Comparison of ENCODE assay signal across 19 cellular contexts in the genomic region with DNA sequence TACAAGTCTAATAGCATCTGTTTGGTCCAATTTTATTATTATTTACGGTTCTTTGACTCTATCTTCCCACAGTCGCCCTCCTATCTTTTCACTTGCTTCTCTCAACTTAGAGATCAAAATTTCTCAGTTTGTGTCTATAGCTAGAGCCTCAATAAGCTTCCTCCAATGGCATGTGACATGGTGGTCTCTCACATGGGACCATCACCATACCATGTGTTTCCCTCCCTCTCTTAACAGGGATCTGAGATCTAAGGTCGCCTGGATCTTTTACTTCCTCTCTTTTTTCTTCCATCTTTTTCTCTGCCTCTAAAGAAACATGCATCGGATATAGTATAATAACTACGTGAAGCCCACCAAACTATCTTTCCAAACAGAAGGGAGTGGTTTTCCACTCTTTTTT. TPM values are rescaled to one million over a fixed set of nuclear protein-coding genes. Genes with fewer than 3 reads are reported as not detected.
A peak's percentile ranks its signal among the peaks of the same experiment; 100 is the strongest.
DNase-seq lines count a peak whose midpoint lies in the region; ATAC-seq, FAIRE-seq and TF ChIP-seq lines count a peak whose summit lies in the region.
"Had no signal": no experiment of that assay in that cellular context is flagged by ENCODE, and none has a peak within 500 bp of the region (broad histone marks: within the 10 kb centered on the region; RNA-seq: fewer than 3 reads in every experiment).

No MANE protein-coding gene starts in this region.

- no peak for TF ChIP-seq EP300 in HepG2 (IDR thresholded peaks at IDR 0.05; ENCODE audit: low read depth in 2 of 2, low read length in 2 of 2)
- TF ChIP-seq EP300 in HepG2 (CRISPR knock-in tag; IDR thresholded peaks at IDR 0.05; ENCODE audit: borderline replicate concordance), result no peak
- no peak for TF ChIP-seq EP300 in SK-N-SH (IDR thresholded peaks at IDR 0.05; ENCODE audit: borderline replicate concordance in 1 of 2, low read depth in 1 of 2, low read length in 1 of 2)

- H3K9ac ChIP-seq in HepG2 (ENCODE audit: insufficient read depth, low read depth, low read length) (no peak overlapping the region), SK-N-SH (no peak overlapping the region)
- H3K9ac ChIP-seq: BLaER1 treated with 17β-estradiol and CSF1 and Interleukin-3, amounts not matched to agents 10 nM and 100 nM had no signal

- in situ Hi-C loops in HepG2 (cut with HindIII; ENCODE audit: extremely low pct_ligation_motif_present, low pct_unique_long_range_greater_than_20kb), result loop anchor here (25.0 kb wide), 1 partner anchor 559 kb away; no protein-coding TSS in a partner anchor

- CTCF ChIA-PET in HepG2 (lab: Yijun Ruan, JAX; ENCODE audit: low intra/inter-chr PET ratio, low total read pairs) (no interaction called here), SK-N-SH (lab: Yijun Ruan, JAX) (interaction anchor here (1.3 to 24.3 kb wide), 6 partner anchors 9 to 191 kb away, joined by 3 to 432 read pairs (median 10); no protein-coding TSS in a partner anchor)

- H3K36me3 Mint-ChIP-seq in activated T-helper 1 cell treated with anti-CD3 and anti-CD28 coated beads, Interleukin-12 subunit alpha, Interleukin-12 subunit beta, Interleukin-2, Interleukin-4 antibody, amounts not matched to agents 30 ng/mL and 10 ng/mL and 1 ng/mL, durations not matched to agents 14 hours and 24 hours and 36 hours (ENCODE audit: low read depth), result no peaks in the 10 kb centered on the region
- no peaks in the 10 kb centered on the region for H3K36me3 Mint-ChIP-seq in naive B cell
- H3K36me3 Mint-ChIP-seq in stimulated activated naive B cell treated with anti-CD40 and anti-IgM and Interleukin-4, amounts not matched to agents 10 μg/mL and 1 μg/mL and 100 μg/mL, for 72 hours, result no peaks in the 10 kb centered on the region
- H3K36me3 Mint-ChIP-seq: CD8-positive, alpha-beta T cell had no signal

- H3K27ac ChIP-seq in HepG2 (ENCODE audit: extremely low read length, insufficient read depth, low read length) (no peak overlapping the region), right lobe of liver (no peak overlapping the region), SK-N-SH (ENCODE audit: low read depth in 2 of 2, low read length in 1 of 2) (no peak overlapping the region)
- H3K27ac ChIP-seq: BLaER1 treated with 17β-estradiol and CSF1 and Interleukin-3, amounts not matched to agents 10 nM and 100 nM had no signal

- no peak for ATAC-seq in HepG2
- no peak for ATAC-seq in right lobe of liver
- ATAC-seq in naive B cell (ENCODE audit: low read depth in 2 of 2), result no peak
- no peak for ATAC-seq in stimulated activated naive B cell treated with anti-CD40 and anti-IgM and Interleukin-4, amounts not matched to agents 10 μg/mL and 1 μg/mL and 100 μg/mL, for 72 hours (replicated peaks)
- ATAC-seq: CD8-positive, alpha-beta T cell had no signal

- no peak overlapping the region for H3K4me3 Mint-ChIP-seq in activated T-helper 1 cell treated with anti-CD3 and anti-CD28 coated beads, Interleukin-12 subunit alpha, Interleukin-12 subunit beta, Interleukin-2, Interleukin-4 antibody, amounts not matched to agents 30 ng/mL and 10 ng/mL and 1 ng/mL, durations not matched to agents 14 hours and 24 hours and 36 hours
- H3K4me3 Mint-ChIP-seq in naive B cell, result no peak overlapping the region
- H3K4me3 Mint-ChIP-seq in stimulated activated naive B cell treated with anti-CD40 and anti-IgM and Interleukin-4, amounts not matched to agents 10 μg/mL and 1 μg/mL and 100 μg/mL, for 72 hours, result no peak overlapping the region
- H3K4me3 Mint-ChIP-seq: B cell; CD8-positive, alpha-beta T cell; H9 had no signal

- H3K9me3 Mint-ChIP-seq in activated T-helper 1 cell treated with anti-CD3 and anti-CD28 coated beads, Interleukin-12 subunit alpha, Interleukin-12 subunit beta, Interleukin-2, Interleukin-4 antibody, amounts not matched to agents 30 ng/mL and 10 ng/mL and 1 ng/mL, durations not matched to agents 14 hours and 24 hours and 36 hours, result no peaks in the 10 kb centered on the region
- H3K9me3 Mint-ChIP-seq in naive B cell, result no peaks in the 10 kb centered on the region
- H3K9me3 Mint-ChIP-seq in stimulated activated naive B cell treated with anti-CD40 and anti-IgM and Interleukin-4, amounts not matched to agents 10 μg/mL and 1 μg/mL and 100 μg/mL, for 72 hours, result no peaks in the 10 kb centered on the region
- H3K9me3 Mint-ChIP-seq: CD8-positive, alpha-beta T cell; H9 had no signal

- H3K27ac Mint-ChIP-seq in activated T-helper 1 cell treated with anti-CD3 and anti-CD28 coated beads, Interleukin-12 subunit alpha, Interleukin-12 subunit beta, Interleukin-2, Interleukin-4 antibody, amounts not matched to agents 30 ng/mL and 10 ng/mL and 1 ng/mL, durations not matched to agents 14 hours and 24 hours and 36 hours, result peak overlapping the region; percentile 27
- peak overlapping the region in 5 of 6 donors; percentile 42 to 97 (median 95) for H3K27ac Mint-ChIP-seq in naive B cell
- H3K27ac Mint-ChIP-seq in stimulated activated naive B cell treated with anti-CD40 and anti-IgM and Interleukin-4, amounts not matched to agents 10 μg/mL and 1 μg/mL and 100 μg/mL, for 72 hours, result peak overlapping the region; percentile 56
- H3K27ac Mint-ChIP-seq: B cell; CD8-positive, alpha-beta T cell; H9 had no signal

- intact Hi-C loops in HepG2 (cut with micrococcal nuclease; ENCODE audit: unreplicated experiment) (no loop called here), right lobe of liver (cut with DNase I) (loop anchor here in 1 of 2 donors (10.0 kb wide), 1 partner anchor 547 kb away; no protein-coding TSS in a partner anchor)
- intact Hi-C loops in activated T-helper 1 cell treated with anti-CD3 and anti-CD28 coated beads, Interleukin-12 subunit alpha, Interleukin-12 subunit beta, Interleukin-2, Interleukin-4 antibody, amounts not matched to agents 30 ng/mL and 10 ng/mL and 1 ng/mL, durations not matched to agents 14 hours and 24 hours and 36 hours (cut with micrococcal nuclease), result no loop called here

- no peak overlapping the region for H3K4me3 ChIP-seq in HepG2 (replicated peaks in 1 of 3; ENCODE audit: insufficient read depth in 1 of 3, low read depth in 2 of 3, low read length in 3 of 3)
- no peak overlapping the region for H3K4me3 ChIP-seq in right lobe of liver
- no peak overlapping the region for H3K4me3 ChIP-seq in SK-N-SH (ENCODE audit: low read depth in 2 of 2, low read length in 1 of 2)
- H3K4me3 ChIP-seq: BLaER1 treated with 17β-estradiol and CSF1 and Interleukin-3, amounts not matched to agents 10 nM and 100 nM had no signal

- TF ChIP-seq CTCF in HepG2 (CRISPR knock-in tag; IDR thresholded peaks at IDR 0.05) (no peak), right lobe of liver (IDR thresholded peaks at IDR 0.05) (no peak), SK-N-SH (IDR thresholded peaks at IDR 0.05) (no peak)

- FAIRE-seq in HepG2 (lab: Jason Lieb, UNC), result no peak
- FAIRE-seq: H1 had no signal

- DNase-seq in HepG2 (ENCODE audit: low spot score) (no peak), right lobe of liver (no peak), naive B cell (no peak), NCI-H187 treated with DMSO at 0.1 percent for 48 hours (lab: John Stamatoyannopoulos, UW) (no peak), SK-N-SH (no peak)
- DNase-seq in activated T-helper 1 cell treated with anti-CD3 and anti-CD28 coated beads, Interleukin-12 subunit alpha, Interleukin-12 subunit beta, Interleukin-2, Interleukin-4 antibody, amounts not matched to agents 30 ng/mL and 10 ng/mL and 1 ng/mL, durations not matched to agents 14 hours and 24 hours and 36 hours (ENCODE audit: low spot score), result no peak
- DNase-seq in stimulated activated naive B cell treated with anti-CD40 and anti-IgM and Interleukin-4, amounts not matched to agents 10 μg/mL and 1 μg/mL and 100 μg/mL, for 72 hours, result no peak
- no peak for DNase-seq in activated CD4-positive, alpha-beta T cell treated with anti-CD3 and anti-CD28 coated beads, Interleukin-2, amount 50 U/mL, for 1 hour
- DNase-seq: Calu3; CD8-positive, alpha-beta T cell; DMS79 treated with DMSO at 0.1 percent for 48 hours; GF-D8; H9; IMR-90 had no signal

- TF ChIP-seq RAD21 in HepG2 (CRISPR knock-in tag; IDR thresholded peaks at IDR 0.05) (no peak), SK-N-SH (IDR thresholded peaks at IDR 0.05; ENCODE audit: low read length) (no peak)

- BruUV-seq in HepG2 (replicated peaks; lab: Mats Ljungman, UMichigan), result no TSS peak

- POLR2A ChIA-PET in HepG2 (lab: Yijun Ruan, JAX), result no interaction called here
- POLR2A ChIA-PET in SK-N-SH (lab: Yijun Ruan, JAX), result no interaction called here

- H3K4me1 Mint-ChIP-seq in activated T-helper 1 cell treated with anti-CD3 and anti-CD28 coated beads, Interleukin-12 subunit alpha, Interleukin-12 subunit beta, Interleukin-2, Interleukin-4 antibody, amounts not matched to agents 30 ng/mL and 10 ng/mL and 1 ng/mL, durations not matched to agents 14 hours and 24 hours and 36 hours (ENCODE audit: low read depth), result peaks cover 16% of the 10 kb centered on the region
- peaks cover 21 to 31% (median 22%) of the 10 kb centered on the region in 3 donors for H3K4me1 Mint-ChIP-seq in naive B cell
- H3K4me1 Mint-ChIP-seq in stimulated activated naive B cell treated with anti-CD40 and anti-IgM and Interleukin-4, amounts not matched to agents 10 μg/mL and 1 μg/mL and 100 μg/mL, for 72 hours, result peaks cover 15 to 27% of the 10 kb centered on the region in 2 donors

- no peaks in the 10 kb centered on the region for H3K9me2 ChIP-seq in SK-N-SH

- no peaks in the 10 kb centered on the region for H3F3A ChIP-seq in SK-N-SH (replicated peaks; ENCODE audit: insufficient read depth)

- H3K27me3 Mint-ChIP-seq in activated T-helper 1 cell treated with anti-CD3 and anti-CD28 coated beads, Interleukin-12 subunit alpha, Interleukin-12 subunit beta, Interleukin-2, Interleukin-4 antibody, amounts not matched to agents 30 ng/mL and 10 ng/mL and 1 ng/mL, durations not matched to agents 14 hours and 24 hours and 36 hours (ENCODE audit: insufficient read depth), result peaks cover 4% of the 10 kb centered on the region
- H3K27me3 Mint-ChIP-seq in naive B cell, result peaks cover 10 to 29% (median 29%) of the 10 kb centered on the region in 3 donors
- peaks cover 31 to 36% of the 10 kb centered on the region in 2 donors for H3K27me3 Mint-ChIP-seq in stimulated activated naive B cell treated with anti-CD40 and anti-IgM and Interleukin-4, amounts not matched to agents 10 μg/mL and 1 μg/mL and 100 μg/mL, for 72 hours

- no peak overlapping the region for H3K4me2 ChIP-seq in HepG2 (ENCODE audit: low read depth, low read length)
- no peak overlapping the region for H3K4me2 ChIP-seq in SK-N-SH

- H3K27me3 ChIP-seq in HepG2 (ENCODE audit: control insufficient read depth in 1 of 2, insufficient read depth in 2 of 2, low read length in 2 of 2) (peaks cover 0 to 27% of the 10 kb centered on the region in 2 experiments; a peak in 3 of 5 replicates), right lobe of liver (no peaks in the 10 kb centered on the region), SK-N-SH (ENCODE audit: insufficient read depth) (peaks cover 45% of the 10 kb centered on the region)
- H3K27me3 ChIP-seq: BLaER1 treated with 17β-estradiol and CSF1 and Interleukin-3, amounts not matched to agents 10 nM and 100 nM had no signal

- WGBS in HepG2 (ENCODE audit: low lambda C conversion rate), result 24% methylated on average over 5 of the region's 5 CpGs
- 54% methylated on average over 5 of the region's 5 CpGs for WGBS in right lobe of liver (ENCODE audit: insufficient coverage, low coverage, low lambda C conversion rate, missing lambda C conversion rate)
- 32% methylated on average over 5 of the region's 5 CpGs for WGBS in SK-N-SH (ENCODE audit: low lambda C conversion rate)

- H4K20me1 ChIP-seq in HepG2 (ENCODE audit: insufficient read depth, low read length), result no peaks in the 10 kb centered on the region
- no peaks in the 10 kb centered on the region for H4K20me1 ChIP-seq in SK-N-SH (ENCODE audit: insufficient read depth)
- H4K20me1 ChIP-seq: BLaER1 treated with 17β-estradiol and CSF1 and Interleukin-3, amounts not matched to agents 10 nM and 100 nM had no signal

- peaks cover 22% of the 10 kb centered on the region for H3K4me1 ChIP-seq in HepG2 (ENCODE audit: insufficient read depth, low read length)
- no peaks in the 10 kb centered on the region for H3K4me1 ChIP-seq in right lobe of liver
- no peaks in the 10 kb centered on the region for H3K4me1 ChIP-seq in SK-N-SH (ENCODE audit: control insufficient read depth in 1 of 2, insufficient read depth in 2 of 2, low read depth in 1 of 2, low read length in 1 of 2)

- H3K36me3 ChIP-seq in HepG2 (replicated peaks in 1 of 2; ENCODE audit: control insufficient read depth in 1 of 2, insufficient read depth in 2 of 2, low read length in 2 of 2), result no peaks in the 10 kb centered on the region
- no peaks in the 10 kb centered on the region for H3K36me3 ChIP-seq in right lobe of liver
- no peaks in the 10 kb centered on the region for H3K36me3 ChIP-seq in SK-N-SH (replicated peaks in 1 of 2; ENCODE audit: control insufficient read depth in 1 of 2, insufficient read depth in 2 of 2, low read length in 1 of 2)
- H3K36me3 ChIP-seq: BLaER1 treated with 17β-estradiol and CSF1 and Interleukin-3, amounts not matched to agents 10 nM and 100 nM had no signal

- H3K9me3 ChIP-seq in HepG2 (ENCODE audit: low read length), result no peaks in the 10 kb centered on the region
- no peaks in the 10 kb centered on the region for H3K9me3 ChIP-seq in right lobe of liver
- no peaks in the 10 kb centered on the region for H3K9me3 ChIP-seq in SK-N-SH
- H3K9me3 ChIP-seq: BLaER1 treated with 17β-estradiol and CSF1 and Interleukin-3, amounts not matched to agents 10 nM and 100 nM had no signal

- TF ChIP-seq POLR2A in HepG2 (IDR thresholded peaks at IDR 0.05; ENCODE audit: insufficient read depth in 1 of 2, low read depth in 2 of 2, low read length in 2 of 2), result no peak
- no peak for TF ChIP-seq POLR2A in right lobe of liver (IDR thresholded peaks at IDR 0.05)

- H2AFZ ChIP-seq in HepG2 (ENCODE audit: low read length), result no peak overlapping the region
- H2AFZ ChIP-seq in SK-N-SH (ENCODE audit: low read depth), result no peak overlapping the region

- H3K79me2 ChIP-seq in HepG2 (ENCODE audit: insufficient read depth, low read length) (no peaks in the 10 kb centered on the region), SK-N-SH (ENCODE audit: insufficient read depth) (no peaks in the 10 kb centered on the region)

RNA-seq across cellular contexts. Expression of gene PKD2L1, which starts 1.8 kb away (rescaled TPM):
- total RNA-seq in HepG2 (2016; rRNA removed; fragmentation: Illumina TruSeq; extraction: Trizol) (0.07 and 0.31 TPM in 2 replicates), right lobe of liver (under 1 TPM in 3 of 6 experiments, not detected in 3; 0.12 to 0.26 (median 0.22) TPM)
- total RNA-seq in HepG2 (2016; cell fraction: cytosol; rRNA removed; fragmentation: Illumina TruSeq; extraction: Trizol; ENCODE audit: low read depth), result not detected in 2 replicates
- total RNA-seq in HepG2 (2016; cell fraction: insoluble cytoplasmic fraction; rRNA removed; fragmentation: Illumina TruSeq; extraction: Trizol), result 0.07 and 0.30 TPM in 2 replicates
- not detected in 2 replicates for total RNA-seq in HepG2 (2016; cell fraction: membrane; rRNA removed; fragmentation: Illumina TruSeq; extraction: Trizol)
- not detected in 2 replicates for total RNA-seq in HepG2 (2016; cell fraction: nucleus; rRNA removed; fragmentation: Illumina TruSeq; extraction: Trizol)
- polyA plus RNA-seq in HepG2 (2011; rRNA removed) (0.15 and 0.27 TPM in 2 replicates), naive B cell (ENCODE audit: low read depth in 6 of 6) (1 to 10 TPM in 1 of 6 donors, under 1 TPM in 2, not detected in 3; 0.25 to 1.1 (median 0.93) TPM), SK-N-SH (2012; rRNA removed) (not detected in 2 replicates)
- polyA plus RNA-seq in HepG2 (2011; cell fraction: cytosol; rRNA removed), result 0.15 and 0.21 TPM in 2 replicates
- 0.61 and 0.90 TPM in 2 replicates for polyA plus RNA-seq in HepG2 (2011; cell fraction: nucleus; rRNA removed)
- 0.16 and 0.55 TPM in 2 replicates for polyA plus RNA-seq in HepG2 (2012)
- polyA plus RNA-seq in HepG2 (2016; cell fraction: cytosol; fragmentation: Illumina TruSeq; extraction: Trizol; ENCODE audit: low read depth), result not detected in 2 replicates
- polyA plus RNA-seq in HepG2 (2016; cell fraction: insoluble cytoplasmic fraction; fragmentation: Illumina TruSeq; extraction: Trizol; ENCODE audit: low read depth), result 0.33 TPM in 1 of 2 replicates, not detected in the other
- polyA plus RNA-seq in HepG2 (2016; cell fraction: membrane; fragmentation: Illumina TruSeq; extraction: Trizol; ENCODE audit: low read depth), result not detected in 2 replicates
- polyA plus RNA-seq in HepG2 (2016; cell fraction: nucleus; fragmentation: Illumina TruSeq; extraction: Trizol; ENCODE audit: insufficient read depth, low read depth), result 0.21 TPM in 1 of 2 replicates, not detected in the other
- 0.26 and 0.72 TPM in 2 replicates for polyA minus RNA-seq in HepG2 (2011; rRNA and poly(A)+ RNA removed; ENCODE audit: low replicate concordance)
- polyA minus RNA-seq in HepG2 (2011; cell fraction: cytosol; rRNA and poly(A)+ RNA removed), result not detected in 2 replicates
- not detected in 2 replicates for polyA minus RNA-seq in HepG2 (2011; cell fraction: nucleus; rRNA and poly(A)+ RNA removed)
- total RNA-seq in activated T-helper 1 cell treated with anti-CD3 and anti-CD28 coated beads, Interleukin-12 subunit alpha, Interleukin-12 subunit beta, Interleukin-2, Interleukin-4 antibody, amounts not matched to agents 30 ng/mL and 10 ng/mL and 1 ng/mL, durations not matched to agents 14 hours and 24 hours and 36 hours, result not detected in 2 replicates
- not detected in 2 replicates for polyA plus RNA-seq in SK-N-SH (2012; cell fraction: cytosol; rRNA removed)
- polyA plus RNA-seq in SK-N-SH (2012; cell fraction: nucleus; rRNA removed), result not detected in 2 replicates
- total RNA-seq: A172, B cell, Calu3, HT1080, IMR-90 had no signal
- polyA plus RNA-seq: IMR-90 had no signal

RNA-seq across cellular contexts. Expression of gene SCD, which starts 18.8 kb away (rescaled TPM):
- total RNA-seq in HepG2 (2016; rRNA removed; fragmentation: Illumina TruSeq; extraction: Trizol), result 338 and 492 TPM in 2 replicates
- total RNA-seq in HepG2 (2016; cell fraction: cytosol; rRNA removed; fragmentation: Illumina TruSeq; extraction: Trizol; ENCODE audit: low read depth), result 31.9 and 37.2 TPM in 2 replicates
- total RNA-seq in HepG2 (2016; cell fraction: insoluble cytoplasmic fraction; rRNA removed; fragmentation: Illumina TruSeq; extraction: Trizol), result 303 and 473 TPM in 2 replicates
- 175 and 195 TPM in 2 replicates for total RNA-seq in HepG2 (2016; cell fraction: membrane; rRNA removed; fragmentation: Illumina TruSeq; extraction: Trizol)
- total RNA-seq in HepG2 (2016; cell fraction: nucleus; rRNA removed; fragmentation: Illumina TruSeq; extraction: Trizol), result 532 and 631 TPM in 2 replicates
- 512 and 596 TPM in 2 replicates for polyA plus RNA-seq in HepG2 (2011; rRNA removed)
- polyA plus RNA-seq in HepG2 (2011; cell fraction: cytosol; rRNA removed), result 368 and 565 TPM in 2 replicates
- polyA plus RNA-seq in HepG2 (2011; cell fraction: nucleus; rRNA removed), result 147 and 228 TPM in 2 replicates
- 585 and 769 TPM in 2 replicates for polyA plus RNA-seq in HepG2 (2012)
- 36.1 and 38.4 TPM in 2 replicates for polyA plus RNA-seq in HepG2 (2016; cell fraction: cytosol; fragmentation: Illumina TruSeq; extraction: Trizol; ENCODE audit: low read depth)
- polyA plus RNA-seq in HepG2 (2016; cell fraction: insoluble cytoplasmic fraction; fragmentation: Illumina TruSeq; extraction: Trizol; ENCODE audit: low read depth), result 315 and 357 TPM in 2 replicates
- polyA plus RNA-seq in HepG2 (2016; cell fraction: membrane; fragmentation: Illumina TruSeq; extraction: Trizol; ENCODE audit: low read depth), result 107 and 124 TPM in 2 replicates
- 708 and 740 TPM in 2 replicates for polyA plus RNA-seq in HepG2 (2016; cell fraction: nucleus; fragmentation: Illumina TruSeq; extraction: Trizol; ENCODE audit: insufficient read depth, low read depth)
- 748 and 1,007 TPM in 2 replicates for polyA minus RNA-seq in HepG2 (2011; rRNA and poly(A)+ RNA removed; ENCODE audit: low replicate concordance)
- 527 and 633 TPM in 2 replicates for polyA minus RNA-seq in HepG2 (2011; cell fraction: cytosol; rRNA and poly(A)+ RNA removed)
- 165 and 293 TPM in 2 replicates for polyA minus RNA-seq in HepG2 (2011; cell fraction: nucleus; rRNA and poly(A)+ RNA removed)
- 100 to 1,000 TPM in 4 of 6 experiments, 10 to 100 TPM in 2; 38.3 to 599 (median 220) TPM for total RNA-seq in right lobe of liver
- total RNA-seq in activated T-helper 1 cell treated with anti-CD3 and anti-CD28 coated beads, Interleukin-12 subunit alpha, Interleukin-12 subunit beta, Interleukin-2, Interleukin-4 antibody, amounts not matched to agents 30 ng/mL and 10 ng/mL and 1 ng/mL, durations not matched to agents 14 hours and 24 hours and 36 hours, result 194 TPM in 2 replicates
- polyA plus RNA-seq in naive B cell (ENCODE audit: low read depth in 6 of 6), result 1 to 10 TPM; 1.7 to 8.3 (median 4.2) TPM
- polyA plus RNA-seq in SK-N-SH (2012; rRNA removed), result 19.7 and 26.4 TPM in 2 replicates
- 20.6 and 24.4 TPM in 2 replicates for polyA plus RNA-seq in SK-N-SH (2012; cell fraction: cytosol; rRNA removed)
- polyA plus RNA-seq in SK-N-SH (2012; cell fraction: nucleus; rRNA removed), result 7.8 and 12.2 TPM in 2 replicates

RNA-seq across cellular contexts. Expression of gene BLOC1S2, which starts 41.7 kb away (rescaled TPM):
- total RNA-seq in HepG2 (2016; rRNA removed; fragmentation: Illumina TruSeq; extraction: Trizol) (64.4 and 81.4 TPM in 2 replicates), right lobe of liver (10 to 100 TPM; 13.7 to 26.4 (median 22.0) TPM)
- 54.2 and 57.3 TPM in 2 replicates for total RNA-seq in HepG2 (2016; cell fraction: cytosol; rRNA removed; fragmentation: Illumina TruSeq; extraction: Trizol; ENCODE audit: low read depth)
- 65.7 and 82.6 TPM in 2 replicates for total RNA-seq in HepG2 (2016; cell fraction: insoluble cytoplasmic fraction; rRNA removed; fragmentation: Illumina TruSeq; extraction: Trizol)
- total RNA-seq in HepG2 (2016; cell fraction: membrane; rRNA removed; fragmentation: Illumina TruSeq; extraction: Trizol), result 115 and 124 TPM in 2 replicates
- total RNA-seq in HepG2 (2016; cell fraction: nucleus; rRNA removed; fragmentation: Illumina TruSeq; extraction: Trizol), result 25.7 and 27.8 TPM in 2 replicates
- polyA plus RNA-seq in HepG2 (2011; rRNA removed) (19.2 and 22.3 TPM in 2 replicates), naive B cell (ENCODE audit: low read depth in 6 of 6) (100 to 1,000 TPM; 254 to 374 (median 297) TPM), SK-N-SH (2012; rRNA removed) (29.1 and 30.4 TPM in 2 replicates)
- polyA plus RNA-seq in HepG2 (2011; cell fraction: cytosol; rRNA removed), result 9.3 and 14.2 TPM in 2 replicates
- polyA plus RNA-seq in HepG2 (2011; cell fraction: nucleus; rRNA removed), result 4.7 and 6.6 TPM in 2 replicates
- 26.2 and 27.5 TPM in 2 replicates for polyA plus RNA-seq in HepG2 (2012)
- 73.0 and 81.9 TPM in 2 replicates for polyA plus RNA-seq in HepG2 (2016; cell fraction: cytosol; fragmentation: Illumina TruSeq; extraction: Trizol; ENCODE audit: low read depth)
- polyA plus RNA-seq in HepG2 (2016; cell fraction: insoluble cytoplasmic fraction; fragmentation: Illumina TruSeq; extraction: Trizol; ENCODE audit: low read depth), result 89.8 and 90.3 TPM in 2 replicates
- polyA plus RNA-seq in HepG2 (2016; cell fraction: membrane; fragmentation: Illumina TruSeq; extraction: Trizol; ENCODE audit: low read depth), result 108 and 116 TPM in 2 replicates
- polyA plus RNA-seq in HepG2 (2016; cell fraction: nucleus; fragmentation: Illumina TruSeq; extraction: Trizol; ENCODE audit: insufficient read depth, low read depth), result 48.0 and 53.7 TPM in 2 replicates
- polyA minus RNA-seq in HepG2 (2011; rRNA and poly(A)+ RNA removed; ENCODE audit: low replicate concordance), result 3.4 and 6.6 TPM in 2 replicates
- 6.4 and 7.9 TPM in 2 replicates for polyA minus RNA-seq in HepG2 (2011; cell fraction: cytosol; rRNA and poly(A)+ RNA removed)
- 3.9 and 8.7 TPM in 2 replicates for polyA minus RNA-seq in HepG2 (2011; cell fraction: nucleus; rRNA and poly(A)+ RNA removed)
- 65.7 and 66.5 TPM in 2 replicates for total RNA-seq in activated T-helper 1 cell treated with anti-CD3 and anti-CD28 coated beads, Interleukin-12 subunit alpha, Interleukin-12 subunit beta, Interleukin-2, Interleukin-4 antibody, amounts not matched to agents 30 ng/mL and 10 ng/mL and 1 ng/mL, durations not matched to agents 14 hours and 24 hours and 36 hours
- 42.7 and 53.9 TPM in 2 replicates for polyA plus RNA-seq in SK-N-SH (2012; cell fraction: cytosol; rRNA removed)
- polyA plus RNA-seq in SK-N-SH (2012; cell fraction: nucleus; rRNA removed), result 7.5 and 12.1 TPM in 2 replicates

Comparison
In these comparisons a context has a peak if more than half of its experiments do, and no peak if none do; other contexts are left out.
1. H3K27ac Mint-ChIP-seq: peak in every context shown above with its lines; median percentile 95 in naive B cell; 56 in stimulated activated naive B cell treated with anti-CD40 and anti-IgM and Interleukin-4, amounts not matched to agents 10 μg/mL and 1 μg/mL and 100 μg/mL, for 72 hours; 27 in activated T-helper 1 cell treated with anti-CD3 and anti-CD28 coated beads, Interleukin-12 subunit alpha, Interleukin-12 subunit beta, Interleukin-2, Interleukin-4 antibody, amounts not matched to agents 30 ng/mL and 10 ng/mL and 1 ng/mL, durations not matched to agents 14 hours and 24 hours and 36 hours.